ENCODE assay signal across 20 cellular contexts in genomic region chr4:77078401-77078800, GRCh38. TPM values are rescaled to one million over a fixed set of nuclear protein-coding genes. Genes with fewer than 3 reads are reported as not detected.
DNase-seq lines count a peak whose midpoint lies in the region; ATAC-seq, FAIRE-seq and TF ChIP-seq lines count a peak whose summit lies in the region.
"Had no signal": no experiment of that assay in that cellular context is flagged by ENCODE, and none has a peak within 500 bp of the region (broad histone marks: within the 10 kb centered on the region; RNA-seq: fewer than 3 reads in every experiment).

No MANE protein-coding gene starts in this region.

- H3F3A ChIP-seq in Loucy (ENCODE audit: low read depth) = 0 out of 2 replicates have a peak, but pooled peaks cover 5% of the 10 kb centered on the region

- no peak for TF ChIP-seq EP300 in H1 (IDR thresholded peaks at IDR 0.05; ENCODE audit: borderline replicate concordance in 1 of 2, low read depth in 2 of 2, low read length in 2 of 2)

- no peaks in the 10 kb centered on the region for H3K9me3 ChIP-seq in CD4-positive, alpha-beta T cell (ENCODE audit: control insufficient read depth, low read length)
- H3K9me3 ChIP-seq in Loucy (ENCODE audit: insufficient read depth, low read depth, low read length) = no peaks in the 10 kb centered on the region
- no peaks in the 10 kb centered on the region for H3K9me3 ChIP-seq in H1 (ENCODE audit: insufficient read depth in 2 of 2, low read depth in 1 of 2, low read length in 1 of 2)
- no peaks in the 10 kb centered on the region for H3K9me3 ChIP-seq in small intestine (ENCODE audit: control insufficient read depth, low read depth)
- H3K9me3 ChIP-seq: BLaER1, HAP-1 had no signal

- peaks cover 6% of the 10 kb centered on the region for H3K23me2 ChIP-seq in H1 (ENCODE audit: low read depth, low read length)

- no peak for TF ChIP-seq RAD21 in H1 (IDR thresholded peaks at IDR 0.05 in 1 of 2, conservative IDR thresholded peaks at IDR 0.05 in 1 of 2; ENCODE audit: low read depth in 2 of 2, low read length in 2 of 2)

- H3K4me3 ChIP-seq in Loucy (ENCODE audit: low read length, poor library complexity, severe bottlenecking) (no peak overlapping the region), H1 (ENCODE audit: extremely low read depth in 1 of 4, insufficient read depth in 2 of 4, low read depth in 3 of 4, low read length in 4 of 4) (no peak overlapping the region), small intestine (ENCODE audit: low read depth in 1 of 2, low read length in 2 of 2) (no peak overlapping the region)
- H3K4me3 ChIP-seq: BLaER1, GM23338, HAP-1 had no signal

- peaks cover 6% of the 10 kb centered on the region for H3K27me3 Mint-ChIP-seq in activated CD4-positive, alpha-beta T cell treated with anti-CD3 and anti-CD28 coated beads, Interleukin-2, amount 10 ng/mL, durations not matched to agents 24 days and 14 days
- no peaks in the 10 kb centered on the region for H3K27me3 Mint-ChIP-seq in CD4-positive, alpha-beta T cell

- H3K4me2 ChIP-seq in Loucy (ENCODE audit: low read depth, low read length, poor library complexity, severe bottlenecking) (peak overlapping the region; percentile 45), H1 (ENCODE audit: insufficient read depth in 1 of 2, low read depth in 2 of 2, low read length in 2 of 2) (no peak overlapping the region)
- H3K4me2 ChIP-seq: GM23338 had no signal

- H2AFZ ChIP-seq in Loucy (ENCODE audit: low read length) = no peak overlapping the region
- no peak overlapping the region for H2AFZ ChIP-seq in H1 (ENCODE audit: low read length)
- H2AFZ ChIP-seq: GM23338 had no signal

- H2BK15ac ChIP-seq in H1 (ENCODE audit: low read length) = no peak overlapping the region

- H3K9me2 ChIP-seq in Loucy (replicated peaks; ENCODE audit: low read depth, low read length) = no peaks in the 10 kb centered on the region

- peaks cover 19% of the 10 kb centered on the region for H3K36me3 Mint-ChIP-seq in activated CD4-positive, alpha-beta T cell treated with anti-CD3 and anti-CD28 coated beads, Interleukin-2, amount 10 ng/mL, durations not matched to agents 24 days and 14 days (ENCODE audit: low read depth)
- peaks cover 19% of the 10 kb centered on the region for H3K36me3 Mint-ChIP-seq in CD4-positive, alpha-beta T cell (ENCODE audit: low read depth)

- no peak overlapping the region for H3K4ac ChIP-seq in H1 (replicated peaks; ENCODE audit: insufficient read length, low read depth, low read length)

- no peak overlapping the region for H3K56ac ChIP-seq in H1 (replicated peaks; ENCODE audit: insufficient read length, low read depth, low read length)

- FAIRE-seq in H1 (lab: Jason Lieb, UNC) (no peak), small intestine (lab: Jason Lieb, UNC) (no peak)
- FAIRE-seq: G401.6, GM12891, HTR-8/SVneo had no signal

- H2AK5ac ChIP-seq in H1 (ENCODE audit: low read depth, low read length) = no peak overlapping the region

- no peak overlapping the region for H3K23ac ChIP-seq in H1 (ENCODE audit: insufficient read length)

- peaks cover 23% of the 10 kb centered on the region for H3K4me1 Mint-ChIP-seq in activated CD4-positive, alpha-beta T cell treated with anti-CD3 and anti-CD28 coated beads, Interleukin-2, amount 10 ng/mL, durations not matched to agents 24 days and 14 days
- H3K4me1 Mint-ChIP-seq in CD4-positive, alpha-beta T cell (ENCODE audit: low read depth) = peaks cover 43% of the 10 kb centered on the region

- no peak overlapping the region for H3K4me3 Mint-ChIP-seq in activated CD4-positive, alpha-beta T cell treated with anti-CD3 and anti-CD28 coated beads, Interleukin-2, amount 10 ng/mL, durations not matched to agents 24 days and 14 days
- peak overlapping the region; percentile 59 for H3K4me3 Mint-ChIP-seq in CD4-positive, alpha-beta T cell
- H3K4me3 Mint-ChIP-seq: GM23338 had no signal

- no peak overlapping the region for H4K5ac ChIP-seq in H1 (ENCODE audit: insufficient read length, low read depth, low read length)

- H3K79me2 ChIP-seq in Loucy (ENCODE audit: insufficient read depth, low read length) = peaks cover 46% of the 10 kb centered on the region
- H3K79me2 ChIP-seq in H1 (ENCODE audit: control insufficient read depth in 1 of 2, insufficient read depth in 2 of 2, low read length in 2 of 2) = peaks cover 12 to 17% of the 10 kb centered on the region in 2 experiments

- no peak for TF ChIP-seq CTCF in CD4-positive, alpha-beta T cell (IDR thresholded peaks at IDR 0.05)
- no peak for TF ChIP-seq CTCF in Loucy (conservative IDR thresholded peaks at IDR 0.05; ENCODE audit: low read length)
- no peak for TF ChIP-seq CTCF in H1 (IDR thresholded peaks at IDR 0.05; ENCODE audit: control extremely low read depth in 1 of 3, insufficient read depth in 1 of 3, low read depth in 1 of 3, low read length in 3 of 3)

- H4K20me1 ChIP-seq in Loucy (ENCODE audit: insufficient read depth, low read length, poor library complexity, severe bottlenecking) (peaks cover 13% of the 10 kb centered on the region), H1 (replicated peaks in 1 of 2; ENCODE audit: control insufficient read depth in 1 of 2, insufficient read depth in 2 of 2, low read length in 2 of 2) (peaks cover 14% of the 10 kb centered on the region in 2 experiments)

- no peak overlapping the region for H2BK120ac ChIP-seq in H1 (replicated peaks; ENCODE audit: low read depth, low read length)

- no peaks in the 10 kb centered on the region for H3K9me3 Mint-ChIP-seq in activated CD4-positive, alpha-beta T cell treated with anti-CD3 and anti-CD28 coated beads, Interleukin-2, amount 10 ng/mL, durations not matched to agents 24 days and 14 days
- no peaks in the 10 kb centered on the region for H3K9me3 Mint-ChIP-seq in CD4-positive, alpha-beta T cell
- H3K9me3 Mint-ChIP-seq: GM23338 had no signal

- no peaks in the 10 kb centered on the region; the same call in 1 of the 2 replicates for H3K79me1 ChIP-seq in H1 (ENCODE audit: low read depth, low read length)

- H3K4me1 ChIP-seq in Loucy (ENCODE audit: insufficient read depth, low read length, poor library complexity, severe bottlenecking) (peaks cover 38% of the 10 kb centered on the region), H1 (replicated peaks in 1 of 4; ENCODE audit: control insufficient read depth in 3 of 4, insufficient read depth in 4 of 4, low read length in 3 of 4) (peaks cover 0 to 6% (median 3%) of the 10 kb centered on the region in 4 experiments; a peak in 3 of 7 replicates), small intestine (ENCODE audit: control insufficient read depth in 2 of 2, insufficient read depth in 1 of 2, low read depth in 1 of 2, low read length in 1 of 2) (peaks cover 2 to 9% of the 10 kb centered on the region in 2 donors)

- no peak for TF ChIP-seq POLR2A in H1 (IDR thresholded peaks at IDR 0.05; ENCODE audit: control extremely low read depth in 1 of 2, low read depth in 2 of 2, low read length in 2 of 2)

- H3K36me3 ChIP-seq in Loucy (ENCODE audit: insufficient read depth, low read length) (no peaks in the 10 kb centered on the region), H1 (ENCODE audit: control insufficient read depth in 2 of 4, insufficient read depth in 4 of 4, low read length in 3 of 4) (no peaks in the 10 kb centered on the region), small intestine (ENCODE audit: control insufficient read depth in 2 of 2, insufficient read depth in 2 of 2, low read length in 2 of 2) (no peaks in the 10 kb centered on the region)
- H3K36me3 ChIP-seq: BLaER1, HAP-1 had no signal

- WGBS in H1 (ENCODE audit: extremely low coverage in 1 of 2, insufficient coverage in 1 of 2, insufficient read length in 1 of 2, insufficient replicate concordance in 2 of 2, low coverage in 1 of 2, low lambda C conversion rate in 2 of 2, missing lambda C conversion rate in 1 of 2), 2 experiments = 83% methylated on average over 2 of the region's 2 CpGs; no CpG with 5 or more reads in 1 of the 2 experiments
- 95 to 100% (median 98%) methylated on average over 2 of the region's 2 CpGs for WGBS in small intestine, 3 donors

- no peaks in the 10 kb centered on the region for H3K27me3 ChIP-seq in CD4-positive, alpha-beta T cell (ENCODE audit: control insufficient read depth, insufficient read depth, low read length)
- H3K27me3 ChIP-seq in Loucy (ENCODE audit: insufficient read depth, low read length, poor library complexity, severe bottlenecking) = peaks cover 4% of the 10 kb centered on the region
- no peaks in the 10 kb centered on the region for H3K27me3 ChIP-seq in H1 (replicated peaks in 1 of 4; ENCODE audit: control insufficient read depth in 3 of 4, extremely low read depth in 1 of 4, insufficient read depth in 3 of 4, low read length in 3 of 4)
- H3K27me3 ChIP-seq in small intestine (ENCODE audit: control insufficient read depth in 2 of 2, insufficient read depth in 2 of 2, low read length in 2 of 2) = no peaks in the 10 kb centered on the region
- H3K27me3 ChIP-seq: BLaER1 had no signal

- no peak overlapping the region for H3K27ac ChIP-seq in CD4-positive, alpha-beta T cell (ENCODE audit: low read depth, low read length)
- no peak overlapping the region for H3K27ac ChIP-seq in H1 (ENCODE audit: low read depth, low read length)
- no peak overlapping the region for H3K27ac ChIP-seq in small intestine (ENCODE audit: low read depth in 1 of 2, low read length in 1 of 2)
- H3K27ac ChIP-seq: 22Rv1, BLaER1 had no signal

- no peak overlapping the region for H4K91ac ChIP-seq in H1 (replicated peaks; ENCODE audit: insufficient read length, low read length)

- DNase-seq in activated CD4-positive, alpha-beta T cell treated with anti-CD3 and anti-CD28 coated beads, Interleukin-2, amount 10 ng/mL, durations not matched to agents 24 days and 14 days = peak; percentile 49
- DNase-seq in activated CD4-positive, alpha-beta T cell treated with anti-CD3 and anti-CD28 coated beads for 4 hours = no peak
- no peak for DNase-seq in CD4-positive, alpha-beta T cell
- DNase-seq in H1 (ENCODE audit: low read depth in 1 of 2, low spot score in 2 of 2) = no peak
- no peak for DNase-seq in small intestine
- DNase-seq: AML-193; Calu3; CD4-positive, CD25-positive, alpha-beta regulatory T cell; DMS 273 treated with DMSO at 0.1 percent for 48 hours; EL had no signal

- no peak overlapping the region for H3K18ac ChIP-seq in H1 (ENCODE audit: extremely low read depth, low read length)

- H2BK20ac ChIP-seq in H1 (ENCODE audit: low read length) = no peak overlapping the region

- no peak overlapping the region for H3K27ac Mint-ChIP-seq in activated CD4-positive, alpha-beta T cell treated with anti-CD3 and anti-CD28 coated beads, Interleukin-2, amount 10 ng/mL, durations not matched to agents 24 days and 14 days
- H3K27ac Mint-ChIP-seq in CD4-positive, alpha-beta T cell = no peak overlapping the region
- H3K27ac Mint-ChIP-seq: GM23338 had no signal

- POLR2A ChIA-PET in CD4-positive, alpha-beta T cell (lab: Charles Lee) = interaction anchor here (0.5 to 6.9 kb wide), 2 partner anchors 77 to 1409 kb away, joined by 3 to 76 read pairs; partner anchors contain the start of gene CCNG2
- POLR2A ChIA-PET in H1 (lab: Charles Lee; ENCODE audit: partially characterized antibody) = no interaction called here

- no peak overlapping the region for H2BK12ac ChIP-seq in H1 (ENCODE audit: low read depth, low read length)

- CTCF ChIA-PET in CD4-positive, alpha-beta T cell (lab: Charles Lee) = interaction anchor here (1.3 kb wide), 1 partner anchor 77 kb away, joined by 3 read pairs; no protein-coding TSS in a partner anchor
- CTCF ChIA-PET in H1 (lab: Charles Lee; ENCODE audit: partially characterized antibody) = interaction anchor here (0.8 to 8.2 kb wide), 4 partner anchors 17 to 126 kb away, joined by 3 to 73 read pairs (median 6); no protein-coding TSS in a partner anchor

- H4K8ac ChIP-seq in H1 (ENCODE audit: extremely low read depth, insufficient read depth, low read length) = no peak overlapping the region

- no peak for ATAC-seq in CD4-positive, alpha-beta T cell (ENCODE audit: poor library complexity)
- no peak for ATAC-seq in GM21825 (IDR thresholded peaks at IDR 0.05; ENCODE audit: unreplicated experiment)
- no peak for ATAC-seq in HG03135 (IDR thresholded peaks at IDR 0.05; ENCODE audit: unreplicated experiment)
- ATAC-seq: GM23338 had no signal

- intact Hi-C loops in activated CD4-positive, alpha-beta T cell treated with anti-CD3 and anti-CD28 coated beads, Interleukin-2, amount 10 ng/mL, durations not matched to agents 24 days and 14 days (cut with micrococcal nuclease) = loop anchor here (5.0 to 10.0 kb wide), 6 partner anchors 86 to 1566 kb away; partner anchors contain the start of genes G3BP2, NUP54, RCHY1 and THAP6
- intact Hi-C loops in CD4-positive, alpha-beta T cell (cut with DNase I, micrococcal nuclease) = loop anchor here in 1 of 2 experiments (5.0 to 10.0 kb wide), 4 partner anchors 784 to 1859 kb away; partner anchors contain the start of genes MRPL1, PAQR3 and SCARB2

- no peak overlapping the region for H3K14ac ChIP-seq in H1 (ENCODE audit: insufficient read length)

- H3K9ac ChIP-seq in Loucy (ENCODE audit: low read depth, low read length, poor library complexity, severe bottlenecking) (no peak overlapping the region), H1 (replicated peaks in 1 of 4; ENCODE audit: extremely low read depth in 1 of 4, low read depth in 3 of 4, low read length in 3 of 4) (no peak overlapping the region)

- H2BK5ac ChIP-seq in H1 (ENCODE audit: low read depth, low read length) = no peak overlapping the region

RNA-seq across cellular contexts. Expression of gene CCNI, which starts 2.6 kb away (rescaled TPM):
- 214 TPM in 2 replicates for total RNA-seq in activated CD4-positive, alpha-beta T cell treated with anti-CD3 and anti-CD28 coated beads, Interleukin-2, amount 10 ng/mL, durations not matched to agents 24 days and 14 days
- 100 to 1,000 TPM; 385 to 418 TPM for total RNA-seq in CD4-positive, alpha-beta T cell
- 223 and 234 TPM in 2 replicates for total RNA-seq in H1 (2021; fragmentation: NEBNext Ultra II Directional; extraction: Animal tissue kit (Norgen Biotek cat#: 25700))
- polyA plus RNA-seq in H1 (2011; rRNA removed) = 64.8 and 97.8 TPM in 2 replicates
- 81.2 TPM for polyA plus RNA-seq in H1 (2011; cell fraction: cytosol; rRNA removed)
- 37.7 TPM for polyA plus RNA-seq in H1 (2011; cell fraction: nucleus; rRNA removed)
- 164 to 315 TPM (median 178 TPM) in 4 replicates for polyA plus RNA-seq in H1 (2012, experiment 1 of 2)
- polyA plus RNA-seq in H1 (2012, experiment 2 of 2) = 92.4 TPM
- 165 TPM for polyA plus RNA-seq in H1 (2013, experiment 1 of 2)
- 165 TPM for polyA plus RNA-seq in H1 (2013, experiment 2 of 2)
- 348 and 404 TPM in 2 replicates for polyA minus RNA-seq in H1 (2011; rRNA and poly(A)+ RNA removed)
- 156 TPM for polyA minus RNA-seq in H1 (2011; cell fraction: cytosol; rRNA and poly(A)+ RNA removed)
- polyA minus RNA-seq in H1 (2011; cell fraction: nucleus; rRNA and poly(A)+ RNA removed) = 113 TPM
- 100 to 1,000 TPM in 2 of 3 donors, 10 to 100 TPM in 1; 78.9 to 136 (median 125) TPM for polyA plus RNA-seq in small intestine
